Comparison of ENCODE assay signal across 8 cellular contexts in the genomic region with DNA sequence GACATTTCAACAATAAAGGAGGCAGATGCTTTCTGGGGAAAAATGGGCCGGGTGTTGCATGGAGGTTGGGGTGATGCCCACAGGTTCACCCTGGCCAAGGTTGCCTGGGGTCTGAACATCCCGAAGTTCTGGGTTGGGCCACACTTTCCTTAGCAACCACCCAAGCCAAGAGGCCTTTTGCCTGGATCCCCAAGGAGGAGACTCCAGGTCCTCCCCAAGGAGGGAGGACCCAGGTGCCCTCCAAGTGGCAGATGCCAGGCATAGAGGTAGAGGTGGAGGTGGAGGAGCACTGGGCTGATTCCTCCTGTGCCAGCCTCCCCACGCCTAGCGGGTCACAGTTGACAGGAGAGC. TPM values are rescaled to one million over a fixed set of nuclear protein-coding genes. Genes with fewer than 3 reads are reported as not detected.
DNase-seq lines count a peak whose midpoint lies in the region; ATAC-seq, FAIRE-seq and TF ChIP-seq lines count a peak whose summit lies in the region.

No MANE protein-coding gene starts in this region.

- peak overlapping the region; percentile 74 to 97 for H3K4me3 ChIP-seq in ascending aorta
- peak overlapping the region; percentile 84 to 100 (median 100) for H3K4me3 ChIP-seq in HepG2 (replicated peaks in 1 of 3; ENCODE audit: insufficient read depth in 1 of 3, low read depth in 2 of 3, low read length in 3 of 3)
- peak overlapping the region; percentile 100 for H3K4me3 ChIP-seq in thoracic aorta

- no peaks in the 10 kb centered on the region for H3K9me3 Mint-ChIP-seq in activated CD4-positive, alpha-beta T cell treated with anti-CD3 and anti-CD28 coated beads, Interleukin-2, amount 10 ng/mL, durations not matched to agents 7 days and 5 days

- H3K27ac ChIP-seq in ascending aorta (peak overlapping the region; percentile 92 to 98), HepG2 (ENCODE audit: extremely low read length, insufficient read depth, low read length) (peak overlapping the region; percentile 97), thoracic aorta (peak overlapping the region; percentile 95 to 99)

- H3K36me3 ChIP-seq in ascending aorta (no peaks in the 10 kb centered on the region), HepG2 (replicated peaks in 1 of 2; ENCODE audit: control insufficient read depth in 1 of 2, insufficient read depth in 2 of 2, low read length in 2 of 2) (no peaks in the 10 kb centered on the region; a peak in 2 of 5 replicates), thoracic aorta (no peaks in the 10 kb centered on the region)

- H3K9me3 ChIP-seq in ascending aorta: no peaks in the 10 kb centered on the region
- H3K9me3 ChIP-seq in HepG2 (ENCODE audit: low read length): no peaks in the 10 kb centered on the region
- no peaks in the 10 kb centered on the region for H3K9me3 ChIP-seq in thoracic aorta

- no peak overlapping the region for H2AFZ ChIP-seq in HepG2 (ENCODE audit: low read length)

- in situ Hi-C loops in HepG2 (cut with HindIII; ENCODE audit: extremely low pct_ligation_motif_present, low pct_unique_long_range_greater_than_20kb): no loop called here

- H3K9ac ChIP-seq in HepG2 (ENCODE audit: insufficient read depth, low read depth, low read length): peak overlapping the region; percentile 98

- peaks cover 57% of the 10 kb centered on the region for H3K79me2 ChIP-seq in HepG2 (ENCODE audit: insufficient read depth, low read length)

- TF ChIP-seq POLR2A in HepG2 (IDR thresholded peaks at IDR 0.05; ENCODE audit: insufficient read depth in 1 of 2, low read depth in 2 of 2, low read length in 2 of 2): no peak

- H3K27me3 Mint-ChIP-seq in activated CD4-positive, alpha-beta T cell treated with anti-CD3 and anti-CD28 coated beads, Interleukin-2, amount 10 ng/mL, durations not matched to agents 7 days and 5 days: no peaks in the 10 kb centered on the region

- TF ChIP-seq EP300 in HepG2 (IDR thresholded peaks at IDR 0.05; ENCODE audit: low read depth in 2 of 2, low read length in 2 of 2) (no peak), HepG2 (CRISPR knock-in tag; IDR thresholded peaks at IDR 0.05; ENCODE audit: borderline replicate concordance) (no peak)

- H3K4me1 Mint-ChIP-seq in activated CD4-positive, alpha-beta T cell treated with anti-CD3 and anti-CD28 coated beads, Interleukin-2, amount 10 ng/mL, durations not matched to agents 7 days and 5 days: peaks cover 24% of the 10 kb centered on the region

- TF ChIP-seq CTCF in ascending aorta (IDR thresholded peaks at IDR 0.05): no peak
- no peak for TF ChIP-seq CTCF in HepG2 (CRISPR knock-in tag; IDR thresholded peaks at IDR 0.05)
- TF ChIP-seq CTCF in thoracic aorta (IDR thresholded peaks at IDR 0.05): no peak

- H3K4me2 ChIP-seq in HepG2 (ENCODE audit: low read depth, low read length): peak overlapping the region; percentile 96

- no TSS peak for BruUV-seq in HepG2 (replicated peaks; lab: Mats Ljungman, UMichigan)

- CTCF ChIA-PET in activated CD4-positive, alpha-beta T cell treated with anti-CD3 and anti-CD28 coated beads, Interleukin-2, amount 10 ng/mL, durations not matched to agents 7 days and 5 days (lab: Charles Lee): no interaction called here
- CTCF ChIA-PET in HepG2 (lab: Yijun Ruan, JAX; ENCODE audit: low intra/inter-chr PET ratio, low total read pairs): no interaction called here

- 24% methylated on average over 3 of the region's 4 CpGs for WGBS in HepG2 (ENCODE audit: low lambda C conversion rate)

- H3K4me1 ChIP-seq in ascending aorta (peaks cover 19 to 53% of the 10 kb centered on the region in 2 donors), HepG2 (ENCODE audit: insufficient read depth, low read length) (peaks cover 79% of the 10 kb centered on the region), thoracic aorta (ENCODE audit: control insufficient read depth in 1 of 2, low read depth in 2 of 2) (peaks cover 50 to 57% of the 10 kb centered on the region in 2 donors)

- no peak; the same call in 1 of the 2 replicates for TF ChIP-seq RAD21 in HepG2 (CRISPR knock-in tag; IDR thresholded peaks at IDR 0.05)

- H3K36me3 Mint-ChIP-seq in activated CD4-positive, alpha-beta T cell treated with anti-CD3 and anti-CD28 coated beads, Interleukin-2, amount 10 ng/mL, durations not matched to agents 7 days and 5 days (ENCODE audit: low read depth): peaks cover 2% of the 10 kb centered on the region

- intact Hi-C loops in ascending aorta (cut with DNase I): loop anchor here (1.0 to 10.0 kb wide), 3 partner anchors 27 to 347 kb away; a partner anchor contains a TSS
- intact Hi-C loops in HepG2 (cut with micrococcal nuclease; ENCODE audit: unreplicated experiment): loop anchor here (10.0 kb wide), 2 partner anchors 157 to 207 kb away; a partner anchor contains a TSS

- H3K27ac Mint-ChIP-seq in activated CD4-positive, alpha-beta T cell treated with anti-CD3 and anti-CD28 coated beads, Interleukin-2, amount 10 ng/mL, durations not matched to agents 7 days and 5 days: peak overlapping the region; percentile 98

- peak overlapping the region; percentile 89 for H3K4me3 Mint-ChIP-seq in activated CD4-positive, alpha-beta T cell treated with anti-CD3 and anti-CD28 coated beads, Interleukin-2, amount 10 ng/mL, durations not matched to agents 7 days and 5 days

- peaks cover 6% of the 10 kb centered on the region; the same call in 1 of the 2 replicates for H4K20me1 ChIP-seq in HepG2 (ENCODE audit: insufficient read depth, low read length)

- DNase-seq in activated CD4-positive, alpha-beta T cell treated with anti-CD3 and anti-CD28 coated beads, Interleukin-2, amount 10 ng/mL, durations not matched to agents 7 days and 5 days: no peak
- DNase-seq in activated CD4-positive, alpha-beta T cell treated with anti-CD3 and anti-CD28 coated beads for 48 hours: no peak
- DNase-seq in ascending aorta (ENCODE audit: low spot score in 2 of 2) (no peak), HepG2 (ENCODE audit: low spot score) (no peak), thoracic aorta (ENCODE audit: low spot score) (no peak), NCI-H187 (lab: John Stamatoyannopoulos, UW) (no peak)
- DNase-seq in stimulated activated CD4-positive, alpha-beta T cell treated with anti-CD3 and anti-CD28 coated beads, Interleukin-4, amount 100 ng/mL, for 24 hours: no peak

- FAIRE-seq in HepG2 (lab: Jason Lieb, UNC): no peak

- H3K27me3 ChIP-seq in ascending aorta (no peaks in the 10 kb centered on the region), HepG2 (ENCODE audit: control insufficient read depth in 1 of 2, insufficient read depth in 2 of 2, low read length in 2 of 2) (no peaks in the 10 kb centered on the region; a peak in 1 of 5 replicates), thoracic aorta (replicated peaks; ENCODE audit: insufficient read depth) (no peaks in the 10 kb centered on the region)

- POLR2A ChIA-PET in activated CD4-positive, alpha-beta T cell treated with anti-CD3 and anti-CD28 coated beads, Interleukin-2, amount 10 ng/mL, durations not matched to agents 7 days and 5 days (lab: Charles Lee): no interaction called here
- POLR2A ChIA-PET in HepG2 (lab: Yijun Ruan, JAX): interaction anchor here (1.7 to 4.4 kb wide), 3 partner anchors 11 to 39 kb away, joined by 4 to 45 read pairs (median 5); a partner anchor contains a TSS

- ATAC-seq in HepG2 (no peak), thoracic aorta (ENCODE audit: insufficient number of reproducible peaks, low FRiP score, low read depth) (no peak), HG03439 (IDR thresholded peaks at IDR 0.05; ENCODE audit: unreplicated experiment) (no peak)

RNA-seq across cellular contexts. Expression of a gene that starts 1.2 kb away (rescaled TPM):
- total RNA-seq in activated CD4-positive, alpha-beta T cell treated with anti-CD3 and anti-CD28 coated beads, Interleukin-2, amount 10 ng/mL, durations not matched to agents 7 days and 5 days: 10 to 100 TPM; 84.3 to 91.9 TPM
- total RNA-seq in ascending aorta: 455 TPM
- total RNA-seq in HepG2 (2016; rRNA removed; fragmentation: Illumina TruSeq; extraction: Trizol): 31.5 and 32.4 TPM in 2 replicates
- 9.5 and 9.9 TPM in 2 replicates for total RNA-seq in HepG2 (2016; cell fraction: cytosol; rRNA removed; fragmentation: Illumina TruSeq; extraction: Trizol; ENCODE audit: low read depth)
- 27.7 and 33.5 TPM in 2 replicates for total RNA-seq in HepG2 (2016; cell fraction: insoluble cytoplasmic fraction; rRNA removed; fragmentation: Illumina TruSeq; extraction: Trizol)
- 19.2 and 24.7 TPM in 2 replicates for total RNA-seq in HepG2 (2016; cell fraction: membrane; rRNA removed; fragmentation: Illumina TruSeq; extraction: Trizol)
- total RNA-seq in HepG2 (2016; cell fraction: nucleus; rRNA removed; fragmentation: Illumina TruSeq; extraction: Trizol): 26.9 and 30.5 TPM in 2 replicates
- 305 and 347 TPM in 2 replicates for polyA plus RNA-seq in HepG2 (2011; rRNA removed)
- 171 and 227 TPM in 2 replicates for polyA plus RNA-seq in HepG2 (2011; cell fraction: cytosol; rRNA removed)
- 180 and 209 TPM in 2 replicates for polyA plus RNA-seq in HepG2 (2011; cell fraction: nucleus; rRNA removed)
- polyA plus RNA-seq in HepG2 (2012): 258 and 265 TPM in 2 replicates
- 41.8 and 43.2 TPM in 2 replicates for polyA plus RNA-seq in HepG2 (2016; cell fraction: cytosol; fragmentation: Illumina TruSeq; extraction: Trizol; ENCODE audit: low read depth)
- 103 and 141 TPM in 2 replicates for polyA plus RNA-seq in HepG2 (2016; cell fraction: insoluble cytoplasmic fraction; fragmentation: Illumina TruSeq; extraction: Trizol; ENCODE audit: low read depth)
- polyA plus RNA-seq in HepG2 (2016; cell fraction: membrane; fragmentation: Illumina TruSeq; extraction: Trizol; ENCODE audit: low read depth): 69.2 and 69.5 TPM in 2 replicates
- 118 and 123 TPM in 2 replicates for polyA plus RNA-seq in HepG2 (2016; cell fraction: nucleus; fragmentation: Illumina TruSeq; extraction: Trizol; ENCODE audit: insufficient read depth, low read depth)
- polyA minus RNA-seq in HepG2 (2011; rRNA and poly(A)+ RNA removed; ENCODE audit: low replicate concordance): 63.4 and 306 TPM in 2 replicates
- polyA minus RNA-seq in HepG2 (2011; cell fraction: cytosol; rRNA and poly(A)+ RNA removed): 173 and 208 TPM in 2 replicates
- polyA minus RNA-seq in HepG2 (2011; cell fraction: nucleus; rRNA and poly(A)+ RNA removed): 50.5 and 63.4 TPM in 2 replicates
- total RNA-seq in thoracic aorta: 100 to 1,000 TPM; 209 to 606 TPM

RNA-seq across cellular contexts. Expression of a gene that starts 7.6 kb away (rescaled TPM):
- under 1 TPM; 0.45 to 0.71 TPM for total RNA-seq in activated CD4-positive, alpha-beta T cell treated with anti-CD3 and anti-CD28 coated beads, Interleukin-2, amount 10 ng/mL, durations not matched to agents 7 days and 5 days
- total RNA-seq in ascending aorta (not detected), HepG2 (2016; rRNA removed; fragmentation: Illumina TruSeq; extraction: Trizol) (0.97 TPM in 1 of 2 replicates, not detected in the other), thoracic aorta (not detected)
- 0.35 TPM in 1 of 2 replicates, not detected in the other for total RNA-seq in HepG2 (2016; cell fraction: cytosol; rRNA removed; fragmentation: Illumina TruSeq; extraction: Trizol; ENCODE audit: low read depth)
- total RNA-seq in HepG2 (2016; cell fraction: insoluble cytoplasmic fraction; rRNA removed; fragmentation: Illumina TruSeq; extraction: Trizol): 0.58 TPM in 1 of 2 replicates, not detected in the other
- total RNA-seq in HepG2 (2016; cell fraction: membrane; rRNA removed; fragmentation: Illumina TruSeq; extraction: Trizol): not detected in 2 replicates
- total RNA-seq in HepG2 (2016; cell fraction: nucleus; rRNA removed; fragmentation: Illumina TruSeq; extraction: Trizol): 0.69 and 1.2 TPM in 2 replicates
- polyA plus RNA-seq in HepG2 (2011; rRNA removed): 0.40 and 0.50 TPM in 2 replicates
- not detected in 2 replicates for polyA plus RNA-seq in HepG2 (2011; cell fraction: cytosol; rRNA removed)
- polyA plus RNA-seq in HepG2 (2011; cell fraction: nucleus; rRNA removed): 0.40 and 1.1 TPM in 2 replicates
- 0.21 TPM in 1 of 2 replicates, not detected in the other for polyA plus RNA-seq in HepG2 (2012)
- not detected in 2 replicates for polyA plus RNA-seq in HepG2 (2016; cell fraction: cytosol; fragmentation: Illumina TruSeq; extraction: Trizol; ENCODE audit: low read depth)
- not detected in 2 replicates for polyA plus RNA-seq in HepG2 (2016; cell fraction: insoluble cytoplasmic fraction; fragmentation: Illumina TruSeq; extraction: Trizol; ENCODE audit: low read depth)
- polyA plus RNA-seq in HepG2 (2016; cell fraction: membrane; fragmentation: Illumina TruSeq; extraction: Trizol; ENCODE audit: low read depth): not detected in 2 replicates
- polyA plus RNA-seq in HepG2 (2016; cell fraction: nucleus; fragmentation: Illumina TruSeq; extraction: Trizol; ENCODE audit: insufficient read depth, low read depth): not detected in 2 replicates
- 2.1 and 4.3 TPM in 2 replicates for polyA minus RNA-seq in HepG2 (2011; rRNA and poly(A)+ RNA removed; ENCODE audit: low replicate concordance)
- polyA minus RNA-seq in HepG2 (2011; cell fraction: cytosol; rRNA and poly(A)+ RNA removed): not detected in 2 replicates
- polyA minus RNA-seq in HepG2 (2011; cell fraction: nucleus; rRNA and poly(A)+ RNA removed): 3.9 and 6.5 TPM in 2 replicates

RNA-seq across cellular contexts. Expression of a gene that starts 33.3 kb away (rescaled TPM):
- 10 to 100 TPM; 83.4 to 97.7 TPM for total RNA-seq in activated CD4-positive, alpha-beta T cell treated with anti-CD3 and anti-CD28 coated beads, Interleukin-2, amount 10 ng/mL, durations not matched to agents 7 days and 5 days
- total RNA-seq in ascending aorta (22.9 TPM), HepG2 (2016; rRNA removed; fragmentation: Illumina TruSeq; extraction: Trizol) (47.4 and 64.1 TPM in 2 replicates), thoracic aorta (10 to 100 TPM; 38.2 to 38.7 TPM)
- 6.4 and 8.7 TPM in 2 replicates for total RNA-seq in HepG2 (2016; cell fraction: cytosol; rRNA removed; fragmentation: Illumina TruSeq; extraction: Trizol; ENCODE audit: low read depth)
- total RNA-seq in HepG2 (2016; cell fraction: insoluble cytoplasmic fraction; rRNA removed; fragmentation: Illumina TruSeq; extraction: Trizol): 45.0 and 57.8 TPM in 2 replicates
- total RNA-seq in HepG2 (2016; cell fraction: membrane; rRNA removed; fragmentation: Illumina TruSeq; extraction: Trizol): 23.2 TPM in 2 replicates
- total RNA-seq in HepG2 (2016; cell fraction: nucleus; rRNA removed; fragmentation: Illumina TruSeq; extraction: Trizol): 32.4 and 36.4 TPM in 2 replicates
- 45.8 and 50.1 TPM in 2 replicates for polyA plus RNA-seq in HepG2 (2011; rRNA removed)
- polyA plus RNA-seq in HepG2 (2011; cell fraction: cytosol; rRNA removed): 28.7 TPM in 2 replicates
- polyA plus RNA-seq in HepG2 (2011; cell fraction: nucleus; rRNA removed): 70.7 and 76.7 TPM in 2 replicates
- polyA plus RNA-seq in HepG2 (2012): 62.0 and 63.4 TPM in 2 replicates
- polyA plus RNA-seq in HepG2 (2016; cell fraction: cytosol; fragmentation: Illumina TruSeq; extraction: Trizol; ENCODE audit: low read depth): 5.1 and 6.4 TPM in 2 replicates
- polyA plus RNA-seq in HepG2 (2016; cell fraction: insoluble cytoplasmic fraction; fragmentation: Illumina TruSeq; extraction: Trizol; ENCODE audit: low read depth): 59.1 and 66.7 TPM in 2 replicates
- 14.0 and 14.8 TPM in 2 replicates for polyA plus RNA-seq in HepG2 (2016; cell fraction: membrane; fragmentation: Illumina TruSeq; extraction: Trizol; ENCODE audit: low read depth)
- 53.9 and 54.2 TPM in 2 replicates for polyA plus RNA-seq in HepG2 (2016; cell fraction: nucleus; fragmentation: Illumina TruSeq; extraction: Trizol; ENCODE audit: insufficient read depth, low read depth)
- polyA minus RNA-seq in HepG2 (2011; rRNA and poly(A)+ RNA removed; ENCODE audit: low replicate concordance): 46.1 and 58.4 TPM in 2 replicates
- 29.3 and 32.2 TPM in 2 replicates for polyA minus RNA-seq in HepG2 (2011; cell fraction: cytosol; rRNA and poly(A)+ RNA removed)
- polyA minus RNA-seq in HepG2 (2011; cell fraction: nucleus; rRNA and poly(A)+ RNA removed): 33.0 and 36.7 TPM in 2 replicates
